In genomic region chr3:169818330-169818729, GRCh38 we compare ENCODE assay signal across 1 cellular context.
TF ChIP-seq lines count a peak whose summit lies in the region.

No MANE protein-coding gene starts in this region.

TF ChIP-seq in GM23338, 12 proteins besides CTCF, POLR2A, EP300 and RAD21:
- no peak for TF ChIP-seq REST (IDR thresholded peaks at IDR 0.05; ENCODE audit: unreplicated experiment)
- TF ChIP-seq POLR2AphosphoS5 (IDR thresholded peaks at IDR 0.05; ENCODE audit: low read depth): no peak
- no peak for TF ChIP-seq EZH2phosphoT487 (IDR thresholded peaks at IDR 0.05; ENCODE audit: unreplicated experiment)
- no peak for TF ChIP-seq ZNF114 (CRISPR knock-in tag; IDR thresholded peaks at IDR 0.05)
- no peak for TF ChIP-seq STAT1 (IDR thresholded peaks at IDR 0.05; ENCODE audit: unreplicated experiment)
- no peak for TF ChIP-seq NANOG (IDR thresholded peaks at IDR 0.05; ENCODE audit: borderline replicate concordance)
- no peak for TF ChIP-seq ETS1 (IDR thresholded peaks at IDR 0.05)
- TF ChIP-seq CREB1 (CRISPR knock-in tag; IDR thresholded peaks at IDR 0.05; ENCODE audit: low read depth): no peak
- TF ChIP-seq ZNF462 (CRISPR knock-in tag; IDR thresholded peaks at IDR 0.05): no peak
- no peak for TF ChIP-seq JUNB (IDR thresholded peaks at IDR 0.05; ENCODE audit: unreplicated experiment)
- TF ChIP-seq ZNF331 (CRISPR knock-in tag; IDR thresholded peaks at IDR 0.05; ENCODE audit: low read depth): no peak
- TF ChIP-seq EZH2 (IDR thresholded peaks at IDR 0.05; ENCODE audit: low read depth, unreplicated experiment): no peak
